26 cellular contexts compared by ENCODE assay signal in genomic region chr7:77454802-77455201, GRCh38. TPM values are rescaled to one million over a fixed set of nuclear protein-coding genes. Genes with fewer than 3 reads are reported as not detected.
DNase-seq lines count a peak whose midpoint lies in the region; ATAC-seq and TF ChIP-seq lines count a peak whose summit lies in the region.
"Had no signal": no experiment of that assay in that cellular context is flagged by ENCODE, and none has a peak within 500 bp of the region (broad histone marks: within the 10 kb centered on the region; RNA-seq: fewer than 3 reads in every experiment).

No MANE protein-coding gene starts in this region.

- peaks cover 63 to 71% of the 10 kb centered on the region in 2 experiments for H3K4me1 ChIP-seq in neutrophil (ENCODE audit: control insufficient read depth in 1 of 2, insufficient read depth in 1 of 2, low read depth in 1 of 2, low read length in 1 of 2)
- H3K4me1 ChIP-seq: body of pancreas, foreskin keratinocyte, neural progenitor cell, prostate gland had no signal

- no peaks in the 10 kb centered on the region for H3K36me3 ChIP-seq in neutrophil
- H3K36me3 ChIP-seq: neural progenitor cell, prostate gland, suprapubic skin had no signal

- ATAC-seq in Right ventricle myocardium inferior, result no peak
- ATAC-seq: activated naive CD8-positive, alpha-beta T cell treated with anti-CD3 and anti-CD28 coated beads, Interleukin-2, amount 50 U/mL, for 24 hours; body of pancreas; stimulated activated effector memory CD8-positive, alpha-beta T cell treated with anti-CD3 and anti-CD28 coated beads, Interleukin-12 subunit alpha, Interleukin-12 subunit beta, amount 100 ng/mL, for 72 hours had no signal

- peak; percentile 84 for DNase-seq in DMS53 (lab: John Stamatoyannopoulos, UW)
- peak; percentile 53 for DNase-seq in NCI-H69 (lab: John Stamatoyannopoulos, UW)
- DNase-seq in epithelial cell of esophagus (ENCODE audit: low read depth), result peak; percentile 64
- no peak for DNase-seq in dedifferentiated amniotic fluid mesenchymal stem cell (ENCODE audit: extremely low spot score)
- no peak for DNase-seq in NCI-H526 (lab: John Stamatoyannopoulos, UW)
- DNase-seq in Right ventricle myocardium inferior (ENCODE audit: missing footprints), result no peak
- no peak for DNase-seq in GM20000 (ENCODE audit: low spot score)
- DNase-seq: activated CD4-positive, alpha-beta memory T cell treated with anti-CD3 and anti-CD28 coated beads, Interleukin-2, amount 10 ng/mL, durations not matched to agents 7 days and 5 days; activated gamma-delta T cell; activated naive CD8-positive, alpha-beta T cell treated with anti-CD3 and anti-CD28 coated beads, Interleukin-2, amount 50 U/mL, for 24 hours; CD4-positive, CD25-positive, alpha-beta regulatory T cell; cortex of kidney; DMS 273 treated with DMSO at 0.1 percent for 48 hours; H9; immature natural killer cell; Karpas-422; NCI-H446 treated with DMSO at 0.1 percent for 48 hours; stimulated activated CD4-positive, alpha-beta T cell treated with anti-CD3 and anti-CD28 coated beads, Interleukin-1b, Interleukin-23, amount 100 ng/mL, for 48 hours had no signal

- intact Hi-C loops in Right ventricle myocardium inferior (cut with DNase I), result loop anchor here (5.0 kb wide), 1 partner anchor 82 kb away; the partner anchor contains the start of gene PTPN12

- peak overlapping the region; percentile 84 for H3K27ac ChIP-seq in neutrophil
- H3K27ac ChIP-seq: body of pancreas, foreskin keratinocyte, hepatocyte, neural progenitor cell, prostate gland, suprapubic skin had no signal

- no peaks in the 10 kb centered on the region for H3K9me3 ChIP-seq in neutrophil
- H3K9me3 ChIP-seq: body of pancreas, prostate gland, suprapubic skin had no signal

- TF ChIP-seq CTCF in epithelial cell of esophagus (IDR thresholded peaks at IDR 0.05; ENCODE audit: insufficient read depth, low read depth, low read length, missing control alignments) (no peak), neutrophil (IDR thresholded peaks at IDR 0.05) (no peak), GM20000 (IDR thresholded peaks at IDR 0.05; ENCODE audit: extremely low read depth, missing control alignments) (no peak)

- H3K4me3 ChIP-seq in epithelial cell of esophagus (ENCODE audit: low read length) (no peak overlapping the region), neutrophil (ENCODE audit: low read depth in 1 of 2, low read length in 1 of 2) (no peak overlapping the region)
- H3K4me3 ChIP-seq: body of pancreas, hepatocyte, neural progenitor cell, prostate gland, suprapubic skin had no signal

- H3K27me3 ChIP-seq in neutrophil, result no peaks in the 10 kb centered on the region
- H3K27me3 ChIP-seq: body of pancreas, foreskin keratinocyte, hepatocyte, neural progenitor cell, suprapubic skin had no signal

RNA-seq across cellular contexts. Expression of gene GSAP, which starts 38.7 kb away (rescaled TPM):
- 7.3 TPM for total RNA-seq in Right ventricle myocardium inferior

Comparison
In these comparisons a context has a peak if more than half of its experiments do, and no peak if none do; other contexts are left out.
1. DNase-seq: peak in DMS53 (single experiment), NCI-H69 (single experiment) and epithelial cell of esophagus (single experiment); none in dedifferentiated amniotic fluid mesenchymal stem cell (single experiment), NCI-H526 (0 of 2), Right ventricle myocardium inferior (single experiment) and GM20000 (single experiment).